9 cellular contexts compared by ENCODE assay signal in the genomic region with DNA sequence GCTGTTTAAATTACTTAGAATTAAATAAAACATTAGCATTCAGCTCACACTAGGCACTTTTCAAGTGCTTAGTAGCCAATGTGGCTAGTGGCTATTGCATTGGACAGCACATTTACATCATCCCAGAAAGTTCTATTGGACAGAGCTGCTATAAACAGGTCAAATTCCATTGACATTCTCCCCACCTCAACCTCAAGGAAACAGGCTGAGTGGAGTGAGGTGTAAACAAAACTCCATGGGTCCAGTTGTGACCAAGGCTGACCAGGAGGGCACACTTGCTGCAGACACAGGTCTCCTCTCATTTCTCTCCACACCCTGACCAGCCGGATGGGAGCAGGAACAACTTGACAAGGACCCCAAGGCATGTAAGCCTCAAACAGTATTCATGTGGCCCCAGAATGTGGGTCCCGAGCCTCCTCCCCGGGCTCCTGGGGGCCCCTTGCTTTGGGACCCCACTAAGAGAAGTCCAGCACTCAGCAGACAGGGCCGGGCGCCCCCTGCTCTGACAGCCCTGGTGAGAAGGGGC. TPM values are rescaled to one million over a fixed set of nuclear protein-coding genes. Genes with fewer than 3 reads are reported as not detected.
DNase-seq lines count a peak whose midpoint lies in the region; ATAC-seq and TF ChIP-seq lines count a peak whose summit lies in the region.
"Had no signal": no experiment of that assay in that cellular context is flagged by ENCODE, and none has a peak within 500 bp of the region (broad histone marks: within the 10 kb centered on the region; RNA-seq: fewer than 3 reads in every experiment).

No MANE protein-coding gene starts in this region.

- no peak for DNase-seq in AG09309 (ENCODE audit: low read depth)
- DNase-seq in colonic mucosa = peak; percentile 32
- DNase-seq in GDM1 (lab: John Stamatoyannopoulos, UW) = no peak

- peak overlapping the region; percentile 27 to 93 (median 88) for H3K4me3 Mint-ChIP-seq in IgD-negative memory B cell

- H3K4me1 ChIP-seq in colonic mucosa (peaks cover 3% of the 10 kb centered on the region), mucosa of stomach (ENCODE audit: control insufficient read depth, insufficient read depth, low read length) (peaks cover 10% of the 10 kb centered on the region)

- intact Hi-C loops in colonic mucosa (cut with DNase I) = no loop called here

- TF ChIP-seq CTCF in AG09309 (IDR thresholded peaks at IDR 0.05; ENCODE audit: control insufficient read depth, insufficient read depth, low read depth, low read length, missing control alignments) = no peak
- no peak for TF ChIP-seq CTCF in colonic mucosa (IDR thresholded peaks at IDR 0.05)

- peaks cover 5 to 12% (median 5%) of the 10 kb centered on the region in 3 donors for H3K4me1 Mint-ChIP-seq in IgD-negative memory B cell

- peak overlapping the region in 1 of 3 donors; percentile 64 for H3K27ac Mint-ChIP-seq in IgD-negative memory B cell

- H3K9me3 ChIP-seq in colonic mucosa (no peaks in the 10 kb centered on the region), mucosa of stomach (ENCODE audit: control insufficient read depth, low read length) (no peaks in the 10 kb centered on the region)

- H3K27ac ChIP-seq in colonic mucosa = no peak overlapping the region

- no peaks in the 10 kb centered on the region for H3K27me3 ChIP-seq in colonic mucosa
- peaks cover 27% of the 10 kb centered on the region for H3K27me3 ChIP-seq in mucosa of stomach (ENCODE audit: control insufficient read depth, insufficient read depth, low read length)

- peaks cover 18% of the 10 kb centered on the region for H3K27me3 Mint-ChIP-seq in IgD-negative memory B cell

- peak overlapping the region; percentile 50 for H3K4me3 ChIP-seq in AG09309 (ENCODE audit: control insufficient read depth, low read depth, low read length)
- H3K4me3 ChIP-seq in colonic mucosa = peak overlapping the region; percentile 80
- H3K4me3 ChIP-seq in mucosa of stomach (ENCODE audit: low read length) = peak overlapping the region; percentile 55

- H3K36me3 ChIP-seq in colonic mucosa = no peaks in the 10 kb centered on the region
- no peaks in the 10 kb centered on the region for H3K36me3 ChIP-seq in mucosa of stomach (ENCODE audit: control insufficient read depth, insufficient read depth, low read length)

- H3K36me3 Mint-ChIP-seq in IgD-negative memory B cell = peaks cover 3% of the 10 kb centered on the region
- H3K36me3 Mint-ChIP-seq: activated naive CD4-positive, alpha-beta T cell treated with anti-CD3 and anti-CD28 coated beads, Interleukin-2, amount 50 U/mL, for 72 hours had no signal

- no peaks in the 10 kb centered on the region for H3K9me3 Mint-ChIP-seq in IgD-negative memory B cell
- H3K9me3 Mint-ChIP-seq: activated naive CD4-positive, alpha-beta T cell treated with anti-CD3 and anti-CD28 coated beads, Interleukin-2, amount 50 U/mL, for 72 hours had no signal

- H3K9ac ChIP-seq in colonic mucosa (ENCODE audit: low read depth in 2 of 2, low read length in 2 of 2) (peak overlapping the region; percentile 57 to 77), mucosa of stomach (ENCODE audit: low read length) (peak overlapping the region; percentile 74)

- ATAC-seq in HG03108 (IDR thresholded peaks at IDR 0.05; ENCODE audit: unreplicated experiment) (no peak), HG03095 (IDR thresholded peaks at IDR 0.05; ENCODE audit: unreplicated experiment) (no peak), HG03432 (IDR thresholded peaks at IDR 0.05; ENCODE audit: unreplicated experiment) (no peak)

RNA-seq across cellular contexts. Expression of a gene that starts 0.5 kb away (rescaled TPM):
- 0.48 TPM for polyA plus RNA-seq in IgD-negative memory B cell
- 1 to 10 TPM in 1 of 2 donors, under 1 TPM in 1; 0.84 to 1.2 TPM for total RNA-seq in colonic mucosa

RNA-seq across cellular contexts. Expression of a gene that starts 30.0 kb away (rescaled TPM):
- 30.7 TPM for polyA plus RNA-seq in IgD-negative memory B cell
- total RNA-seq in colonic mucosa = 10 to 100 TPM; 25.8 to 26.3 TPM

RNA-seq across cellular contexts. Expression of a gene that starts 32.7 kb away (rescaled TPM):
- polyA plus RNA-seq in IgD-negative memory B cell = 82.3 TPM
- total RNA-seq in colonic mucosa = 100 to 1,000 TPM in 1 of 2 donors, 10 to 100 TPM in 1; 82.7 to 103 TPM

RNA-seq across cellular contexts. Expression of a gene that starts 48.4 kb away (rescaled TPM):
- 0.09 TPM for polyA plus RNA-seq in IgD-negative memory B cell
- under 1 TPM; 0.20 to 0.32 TPM for total RNA-seq in colonic mucosa
